In genomic region chr4:82104578-82104977, GRCh38 we compare ENCODE assay signal across 21 cellular contexts.
"Had no signal": no experiment of that assay in that cellular context is flagged by ENCODE, and none has a peak within 500 bp of the region (broad histone marks: within the 10 kb centered on the region; RNA-seq: fewer than 3 reads in every experiment).

No MANE protein-coding gene starts in this region.

- H3K4me2 ChIP-seq: SK-N-SH had no signal

- H3K36me3 ChIP-seq: MG63 had no signal

- DNase-seq: IMR-90, Karpas-422, KG1, MG63, NCI-H1092, NCI-H1105 treated with DMSO at 0.1 percent for 48 hours, NCI-H1417 treated with DMSO at 0.1 percent for 48 hours, NCI-H146, NCI-H1694 treated with DMSO at 0.1 percent for 48 hours, NCI-H1930, NCI-H2081, NCI-H2107, NCI-H2227 treated with DMSO at 0.1 percent for 48 hours, NCI-H524, NCI-H526 treated with DMSO at 0.1 percent for 48 hours, NCI-H748 treated with DMSO at 0.1 percent for 48 hours, PC-3, SHP77, SK-N-SH, SW 1271 had no signal

- H3K4me3 ChIP-seq: MG63 had no signal

- H3K9ac ChIP-seq: SK-N-SH had no signal

- H3K27me3 ChIP-seq: MG63 had no signal

- H3K9me3 ChIP-seq: MG63, SK-N-SH had no signal

- H3K27ac ChIP-seq: RWPE1 had no signal
